Comparison of ENCODE assay signal across 12 cellular contexts in the genomic region with DNA sequence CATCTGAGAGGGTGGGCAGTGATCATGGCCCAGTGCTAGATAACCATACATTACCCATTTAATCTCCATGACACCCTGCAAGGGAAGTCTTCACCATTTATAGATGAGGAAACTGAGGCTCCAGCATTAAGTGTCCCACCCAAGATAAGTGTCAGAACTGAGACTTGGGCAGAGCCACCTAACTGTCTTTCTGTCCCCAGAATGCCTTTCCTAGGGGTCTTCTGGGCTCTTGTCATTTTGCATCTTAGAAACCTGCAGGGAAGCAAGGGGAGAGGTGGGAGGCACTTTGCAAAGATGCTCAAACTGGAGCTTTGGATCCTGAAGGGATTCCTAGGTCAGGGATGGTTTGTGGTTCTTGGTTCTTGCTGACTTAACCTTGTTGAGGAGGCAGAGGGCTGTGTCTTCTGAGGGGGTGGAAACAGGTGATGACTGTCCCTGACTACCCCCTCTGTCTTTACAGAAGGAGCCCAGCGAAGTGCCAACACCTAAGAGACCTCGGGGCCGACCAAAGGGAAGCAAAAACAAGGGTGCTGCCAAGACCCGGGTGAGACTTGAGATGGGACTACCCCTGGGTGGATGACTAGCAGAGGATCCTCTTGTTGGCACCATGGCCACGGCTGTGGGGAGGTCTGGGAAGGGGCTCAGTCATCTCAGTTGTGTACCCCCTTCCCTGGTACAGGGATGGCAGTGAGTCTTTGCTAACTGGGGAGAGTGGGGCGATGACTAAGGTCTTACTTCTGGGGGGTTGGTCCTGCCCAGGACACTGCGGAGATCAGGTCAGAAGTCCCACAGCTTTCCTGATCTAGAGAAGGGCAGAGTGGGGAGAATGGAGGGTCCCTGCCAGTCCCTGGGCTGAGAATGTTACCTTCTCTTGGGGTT. TPM values are rescaled to one million over a fixed set of nuclear protein-coding genes. Genes with fewer than 3 reads are reported as not detected.
DNase-seq lines count a peak whose midpoint lies in the region; ATAC-seq, FAIRE-seq and TF ChIP-seq lines count a peak whose summit lies in the region.
"Had no signal": no experiment of that assay in that cellular context is flagged by ENCODE, and none has a peak within 500 bp of the region (broad histone marks: within the 10 kb centered on the region; RNA-seq: fewer than 3 reads in every experiment).

No MANE protein-coding gene starts in this region.

- no peak for ATAC-seq in foreskin keratinocyte
- no peak for ATAC-seq in GM18517 (IDR thresholded peaks at IDR 0.05; ENCODE audit: unreplicated experiment)

- POLR2A ChIA-PET in Caco-2 (lab: Charles Lee) = no interaction called here

- H3K27me3 Mint-ChIP-seq in Caco-2 (ENCODE audit: insufficient read depth, unreplicated experiment) = no peaks in the 10 kb centered on the region

- intact Hi-C loops in Caco-2 (cut with micrococcal nuclease; ENCODE audit: unreplicated experiment) = loop anchor here (10.0 kb wide), 1 partner anchor 362 kb away; no protein-coding TSS in a partner anchor

- no peaks in the 10 kb centered on the region for H3K9me3 Mint-ChIP-seq in Caco-2 (ENCODE audit: unreplicated experiment)

- H3K4me1 Mint-ChIP-seq in Caco-2 (ENCODE audit: low read depth, unreplicated experiment) = peaks cover 7% of the 10 kb centered on the region

- H3K36me3 Mint-ChIP-seq in Caco-2 (ENCODE audit: insufficient read depth, unreplicated experiment) = peaks cover 54% of the 10 kb centered on the region

- H3K9me3 ChIP-seq in WERI-Rb-1 (ENCODE audit: severe bottlenecking) (no peaks in the 10 kb centered on the region), Caco-2 (no peaks in the 10 kb centered on the region)
- H3K9me3 ChIP-seq: prostate gland had no signal

- BruUV-seq in Caco-2 (replicated peaks; lab: Mats Ljungman, UMichigan) = no TSS peak

- H3K27ac ChIP-seq in 22Rv1 = 0 out of 2 replicates have a peak overlapping the region, but pooled peaks have one; percentile 5
- no peak overlapping the region for H3K27ac ChIP-seq in WERI-Rb-1
- H3K27ac ChIP-seq in foreskin keratinocyte = peak overlapping the region; percentile 33
- H3K27ac ChIP-seq: prostate gland had no signal

- CTCF ChIA-PET in Caco-2 (lab: Charles Lee) = no interaction called here

- H3K27me3 ChIP-seq in WERI-Rb-1 (ENCODE audit: insufficient read depth, low read depth, severe bottlenecking) (no peaks in the 10 kb centered on the region), foreskin keratinocyte (no peaks in the 10 kb centered on the region), Caco-2 (replicated peaks; ENCODE audit: control insufficient read depth, insufficient read depth, low read length) (no peaks in the 10 kb centered on the region)
- H3K27me3 ChIP-seq: dorsolateral prefrontal cortex had no signal

- peaks cover 76% of the 10 kb centered on the region for H3K36me3 ChIP-seq in WERI-Rb-1
- H3K36me3 ChIP-seq in Caco-2 (ENCODE audit: control insufficient read depth, insufficient read depth, low read length) = no peaks in the 10 kb centered on the region; the same call in 1 of the 2 replicates

- H3K4me3 Mint-ChIP-seq in Caco-2 (ENCODE audit: unreplicated experiment) = no peak overlapping the region

- DNase-seq in Daoy (ENCODE audit: low read depth) (peak; percentile 63), WERI-Rb-1 (peak; percentile 9), foreskin keratinocyte (no peak), cerebellar cortex (ENCODE audit: low spot score) (no peak), HTR-8/SVneo (ENCODE audit: insufficient read length, low spot score) (no peak), Caco-2 (no peak)
- DNase-seq: Kasumi-1, NCI-H82 had no signal

- FAIRE-seq in HTR-8/SVneo (lab: Jason Lieb, UNC) = no peak

- H3K4me3 ChIP-seq in WERI-Rb-1 (ENCODE audit: low read depth, low read length) = no peak overlapping the region
- no peak overlapping the region for H3K4me3 ChIP-seq in Caco-2 (ENCODE audit: low read depth, low read length)
- H3K4me3 ChIP-seq: dorsolateral prefrontal cortex, prostate gland had no signal

- H3K4me1 ChIP-seq in foreskin keratinocyte = peaks cover 40% of the 10 kb centered on the region
- H3K4me1 ChIP-seq in Caco-2 = peaks cover 26% of the 10 kb centered on the region
- H3K4me1 ChIP-seq: prostate gland had no signal

- no peak for TF ChIP-seq CTCF in 22Rv1 (IDR thresholded peaks at IDR 0.05)
- no peak for TF ChIP-seq CTCF in WERI-Rb-1 (IDR thresholded peaks at IDR 0.05; ENCODE audit: low read depth, low read length)
- TF ChIP-seq CTCF in foreskin keratinocyte (conservative IDR thresholded peaks at IDR 0.05) = no peak
- no peak for TF ChIP-seq CTCF in Caco-2 (IDR thresholded peaks at IDR 0.05; ENCODE audit: insufficient read depth in 1 of 2, low read depth in 1 of 2, low read length in 1 of 2, severe bottlenecking in 1 of 2, unreplicated experiment in 1 of 2)

- no peak overlapping the region for H3K27ac Mint-ChIP-seq in Caco-2 (ENCODE audit: unreplicated experiment)

RNA-seq across cellular contexts. Expression of a gene that starts 5.8 kb away (rescaled TPM):
- total RNA-seq in Daoy (2014; rRNA removed; shearing (Covaris generic)) = 489 and 504 TPM in 2 replicates
- total RNA-seq in foreskin keratinocyte = 534 and 554 TPM in 2 replicates
- 907 and 927 TPM in 2 replicates for polyA plus RNA-seq in foreskin keratinocyte
- total RNA-seq in Caco-2 (2022) = 301 and 322 TPM in 2 replicates

RNA-seq across cellular contexts. Expression of a gene that starts 6.3 kb away (rescaled TPM):
- 53.3 and 58.3 TPM in 2 replicates for total RNA-seq in Daoy (2014; rRNA removed; shearing (Covaris generic))
- total RNA-seq in foreskin keratinocyte = 47.8 and 62.3 TPM in 2 replicates
- polyA plus RNA-seq in foreskin keratinocyte = 63.3 and 83.1 TPM in 2 replicates
- total RNA-seq in Caco-2 (2022) = 14.3 and 16.0 TPM in 2 replicates

Comparison
In these comparisons a context has a peak if more than half of its experiments do, and no peak if none do; other contexts are left out.
1. DNase-seq: peak in Daoy (single experiment) and WERI-Rb-1 (single experiment); none in foreskin keratinocyte (0 of 2), cerebellar cortex (single experiment), HTR-8/SVneo (single experiment) and Caco-2 (0 of 2).